In genomic region chr1:35573198-35573775, GRCh38 we compare ENCODE assay signal across 8 cellular contexts. TPM values are rescaled to one million over a fixed set of nuclear protein-coding genes. Genes with fewer than 3 reads are reported as not detected.
DNase-seq lines count a peak whose midpoint lies in the region; ATAC-seq and TF ChIP-seq lines count a peak whose summit lies in the region.

TSS of gene TFAP2E (plus strand) at chr1:35573314. CDS start at chr1:35573578, 264 bp downstream.

- ATAC-seq in lower lobe of right lung (peak; percentile 69 to 78), upper lobe of right lung (peak; percentile 77), GM19463 (IDR thresholded peaks at IDR 0.05; ENCODE audit: unreplicated experiment) (no peak)

- DNase-seq in D341Med (ENCODE audit: low spot score) = peak; percentile 80
- peak; percentile 96 for DNase-seq in NCI-H510A treated with DMSO at 0.1 percent for 48 hours (lab: John Stamatoyannopoulos, UW)
- DNase-seq in lower lobe of right lung = peak; percentile 82
- DNase-seq in upper lobe of right lung = peak; percentile 88
- DNase-seq in inferior parietal cortex (ENCODE audit: extremely low spot score) = no peak
- DNase-seq in ureter (ENCODE audit: low spot score) = no peak

- peak within 1 kb of the TSS; percentile 31 for H3K9ac ChIP-seq in endocrine pancreas (ENCODE audit: control insufficient read depth, insufficient read depth, low read length)

- no peaks in the 10 kb centered on the region for H3K36me3 ChIP-seq in endocrine pancreas (ENCODE audit: control insufficient read depth, insufficient read depth, low read length)
- no peaks in the 10 kb centered on the region for H3K36me3 ChIP-seq in lower lobe of right lung
- no peaks in the 10 kb centered on the region for H3K36me3 ChIP-seq in upper lobe of right lung

- TF ChIP-seq CTCF in lower lobe of right lung (IDR thresholded peaks at IDR 0.05) (no peak), upper lobe of right lung (IDR thresholded peaks at IDR 0.05) (no peak)

- no peaks in the 10 kb centered on the region for H3K9me3 ChIP-seq in endocrine pancreas (ENCODE audit: control insufficient read depth, low read length)
- no peaks in the 10 kb centered on the region for H3K9me3 ChIP-seq in lower lobe of right lung
- H3K9me3 ChIP-seq in upper lobe of right lung = no peaks in the 10 kb centered on the region

- H3K27me3 ChIP-seq in endocrine pancreas (ENCODE audit: control insufficient read depth, insufficient read depth, low read length) (no peaks in the 10 kb centered on the region), lower lobe of right lung (ENCODE audit: low read depth) (peaks cover 37% of the 10 kb centered on the region), upper lobe of right lung (peaks cover 5% of the 10 kb centered on the region)

- intact Hi-C loops in lower lobe of right lung (cut with DNase I) = no loop called here
- intact Hi-C loops in upper lobe of right lung (cut with DNase I) = no loop called here

- H3K4me3 ChIP-seq in endocrine pancreas (ENCODE audit: control insufficient read depth, insufficient read depth, low read length) (no peak within 1 kb of the TSS), lower lobe of right lung (peak within 1 kb of the TSS; percentile 63), upper lobe of right lung (peak within 1 kb of the TSS; percentile 52)

- H3K27ac ChIP-seq in lower lobe of right lung (no peak within 1 kb of the TSS), upper lobe of right lung (no peak within 1 kb of the TSS)

- H3K4me1 ChIP-seq in endocrine pancreas (ENCODE audit: control insufficient read depth, insufficient read depth, low read length) (no peaks in the 10 kb centered on the region), lower lobe of right lung (peaks cover 42% of the 10 kb centered on the region), upper lobe of right lung (peaks cover 8% of the 10 kb centered on the region)

RNA-seq across cellular contexts. Expression of gene TFAP2E, which starts in this region (rescaled TPM):
- total RNA-seq in lower lobe of right lung (2.2 TPM), upper lobe of right lung (1.9 TPM), ureter (1.2 TPM)

Comparison
In these comparisons a context has a peak if more than half of its experiments do, and no peak if none do; other contexts are left out.
1. DNase-seq: peak in D341Med (single experiment), NCI-H510A treated with DMSO at 0.1 percent for 48 hours (single experiment), lower lobe of right lung (single experiment) and upper lobe of right lung (single experiment); none in inferior parietal cortex (single experiment) and ureter (single experiment).